23 cellular contexts compared by ENCODE assay signal in genomic region chr1:206438554-206438953, GRCh38. TPM values are rescaled to one million over a fixed set of nuclear protein-coding genes. Genes with fewer than 3 reads are reported as not detected.
DNase-seq lines count a peak whose midpoint lies in the region; ATAC-seq, FAIRE-seq and TF ChIP-seq lines count a peak whose summit lies in the region.
"Had no signal": no experiment of that assay in that cellular context is flagged by ENCODE, and none has a peak within 500 bp of the region (broad histone marks: within the 10 kb centered on the region; RNA-seq: fewer than 3 reads in every experiment).

No MANE protein-coding gene starts in this region.

- H3K36me3 ChIP-seq in cardiac muscle cell (peaks cover 16% of the 10 kb centered on the region), K562 (ENCODE audit: control insufficient read depth, insufficient read depth, low read length) (peaks cover 36% of the 10 kb centered on the region)

- no peaks in the 10 kb centered on the region for H3K4me1 Mint-ChIP-seq in effector memory CD8-positive, alpha-beta T cell (ENCODE audit: low read depth in 2 of 2)
- H3K4me1 Mint-ChIP-seq: B cell had no signal

- no peak overlapping the region for H3K27ac Mint-ChIP-seq in effector memory CD8-positive, alpha-beta T cell
- H3K27ac Mint-ChIP-seq: B cell; CD4-positive, alpha-beta T cell; CD8-positive, alpha-beta T cell had no signal

- no peaks in the 10 kb centered on the region for H3K9me3 ChIP-seq in cardiac muscle cell (ENCODE audit: low read depth)
- no peaks in the 10 kb centered on the region for H3K9me3 ChIP-seq in right cardiac atrium (ENCODE audit: control insufficient read depth, low read length)
- H3K9me3 ChIP-seq in K562 (replicated peaks; ENCODE audit: control insufficient read depth, insufficient read depth, low read depth, low read length), result no peaks in the 10 kb centered on the region
- H3K9me3 ChIP-seq: A549; BLaER1 treated with 17β-estradiol and CSF1 and Interleukin-3, amounts not matched to agents 10 nM and 100 nM; Caco-2 had no signal

- no peak for TF ChIP-seq POLR2A in K562 (conservative IDR thresholded peaks at IDR 0.05)

- POLR2A ChIA-PET in K562 (lab: Yijun Ruan, JAX), result interaction anchor here (0.6 kb wide), 1 partner anchor 18 kb away, joined by 3 read pairs; no protein-coding TSS in a partner anchor

- no peak overlapping the region for H3K4me3 ChIP-seq in cardiac muscle cell
- H3K4me3 ChIP-seq in right cardiac atrium (ENCODE audit: low read length), result no peak overlapping the region
- H3K4me3 ChIP-seq in K562, result no peak overlapping the region
- H3K4me3 ChIP-seq: A549; BLaER1 treated with 17β-estradiol and CSF1 and Interleukin-3, amounts not matched to agents 10 nM and 100 nM; GM12878 had no signal

- no peaks in the 10 kb centered on the region for H3K27me3 Mint-ChIP-seq in effector memory CD8-positive, alpha-beta T cell
- H3K27me3 Mint-ChIP-seq: B cell; CD4-positive, alpha-beta T cell had no signal

- no peak for FAIRE-seq in K562 (lab: Jason Lieb, UNC)
- FAIRE-seq: A549, D721Med, G401.6, GM12878, GM12892, GM18507 had no signal

- H2AFZ ChIP-seq in K562 (ENCODE audit: low read depth, low read length), result no peak overlapping the region

- H3K9me3 Mint-ChIP-seq in effector memory CD8-positive, alpha-beta T cell, result no peaks in the 10 kb centered on the region
- H3K9me3 Mint-ChIP-seq: CD4-positive, alpha-beta T cell; CD8-positive, alpha-beta T cell had no signal

- TF ChIP-seq CTCF in cardiac muscle cell (IDR thresholded peaks at IDR 0.05; ENCODE audit: low read depth, low read length), result no peak
- TF ChIP-seq CTCF in K562 (IDR thresholded peaks at IDR 0.05 in 2 of 3, conservative IDR thresholded peaks at IDR 0.05 in 1 of 3; ENCODE audit: insufficient read depth in 2 of 3, low read depth in 1 of 3, low read length in 3 of 3), result no peak
- TF ChIP-seq CTCF in GM10266 (IDR thresholded peaks at IDR 0.05; ENCODE audit: control insufficient read depth, insufficient read depth, low read depth, missing control alignments), result no peak

- H3K36me3 Mint-ChIP-seq in effector memory CD8-positive, alpha-beta T cell (ENCODE audit: insufficient read depth), result peaks cover 4% of the 10 kb centered on the region

- no peaks in the 10 kb centered on the region for H3K9me1 ChIP-seq in K562 (ENCODE audit: control insufficient read depth, insufficient read depth, low read length)

- in situ Hi-C loops in K562 (cut with MboI), result no loop called here

- ATAC-seq in right cardiac atrium (no peak), K562 (no peak), left lobe of liver (peak; percentile 94)
- no peak for ATAC-seq in effector memory CD8-positive, alpha-beta T cell (replicated peaks)
- ATAC-seq: A549; CD8-positive, alpha-beta T cell; GM12878 had no signal

- intact Hi-C loops in right cardiac atrium (cut with DNase I) (no loop called here), K562 (cut with micrococcal nuclease) (no loop called here)

- H3K27ac ChIP-seq in cardiac muscle cell, result peak overlapping the region; percentile 80
- H3K27ac ChIP-seq in right cardiac atrium (ENCODE audit: low read length), result no peak overlapping the region
- peak overlapping the region; percentile 6; the same call in 2 of the 3 replicates for H3K27ac ChIP-seq in K562 (ENCODE audit: extremely low read depth, low read depth, low read length)
- H3K27ac ChIP-seq: 22Rv1; A549; BLaER1 treated with 17β-estradiol and CSF1 and Interleukin-3, amounts not matched to agents 10 nM and 100 nM; C4-2B had no signal

- no peaks in the 10 kb centered on the region for H3K27me3 ChIP-seq in cardiac muscle cell
- H3K27me3 ChIP-seq in right cardiac atrium (ENCODE audit: control insufficient read depth, insufficient read depth), result no peaks in the 10 kb centered on the region
- H3K27me3 ChIP-seq in K562 (ENCODE audit: control insufficient read depth in 2 of 2, insufficient read depth in 2 of 2, low read length in 2 of 2), result no peaks in the 10 kb centered on the region
- H3K27me3 ChIP-seq: BLaER1 treated with 17β-estradiol and CSF1 and Interleukin-3, amounts not matched to agents 10 nM and 100 nM had no signal

- TF ChIP-seq RAD21 in K562 (CRISPR knock-in tag; conservative IDR thresholded peaks at IDR 0.05 in 1 of 2, IDR thresholded peaks at IDR 0.05 in 1 of 2), result no peak

- DNase-seq in cardiac muscle cell (ENCODE audit: low read depth in 1 of 2, low spot score in 1 of 2) (no peak), right cardiac atrium (no peak), K562 (ENCODE audit: extremely low read depth in 1 of 4, low spot score in 3 of 4) (no peak), left lobe of liver (ENCODE audit: low spot score) (no peak), GM10266 (ENCODE audit: extremely low spot score) (no peak)
- DNase-seq in effector memory CD8-positive, alpha-beta T cell, result no peak
- DNase-seq: AML-193; Caco-2; Calu3; CD4-positive, alpha-beta T cell; CD8-positive, alpha-beta T cell; DMS79 treated with DMSO at 0.1 percent for 48 hours; GF-D8 had no signal

- no peak overlapping the region for H3K9ac ChIP-seq in K562 (ENCODE audit: insufficient read depth in 1 of 2, low read depth in 2 of 2, low read length in 2 of 2)
- H3K9ac ChIP-seq: BLaER1 treated with 17β-estradiol and CSF1 and Interleukin-3, amounts not matched to agents 10 nM and 100 nM had no signal

- CTCF ChIA-PET in K562 (lab: Yijun Ruan, JAX; ENCODE audit: low intra/inter-chr PET ratio), result no interaction called here

- BruUV-seq in K562 (replicated peaks; lab: Mats Ljungman, UMichigan), result no TSS peak

- H4K20me1 ChIP-seq in K562 (replicated peaks; ENCODE audit: control insufficient read depth, insufficient read depth, low read length), result no peaks in the 10 kb centered on the region

- H3K4me1 ChIP-seq in cardiac muscle cell (ENCODE audit: low read depth) (peaks cover 22% of the 10 kb centered on the region), right cardiac atrium (ENCODE audit: control insufficient read depth, insufficient read depth, low read length) (no peaks in the 10 kb centered on the region), K562 (replicated peaks in 1 of 2; ENCODE audit: control insufficient read depth in 2 of 2, insufficient read depth in 2 of 2, low read length in 2 of 2) (peaks cover 5 to 17% of the 10 kb centered on the region in 2 experiments; a peak in 4 of 5 replicates)
- H3K4me1 ChIP-seq: A549 had no signal

- no peak overlapping the region for H3K4me3 Mint-ChIP-seq in effector memory CD8-positive, alpha-beta T cell
- H3K4me3 Mint-ChIP-seq: B cell; CD4-positive, alpha-beta T cell; CD8-positive, alpha-beta T cell had no signal

- no peaks in the 10 kb centered on the region for H3K79me2 ChIP-seq in K562 (ENCODE audit: control insufficient read depth, insufficient read depth, low read length)

- no peak overlapping the region; the same call in 1 of the 2 replicates for H3K4me2 ChIP-seq in K562 (ENCODE audit: insufficient read depth, low read length)
- H3K4me2 ChIP-seq: A549; BLaER1 treated with 17β-estradiol and CSF1 and Interleukin-3, amounts not matched to agents 10 nM and 100 nM had no signal

- TF ChIP-seq EP300 in K562 (IDR thresholded peaks at IDR 0.05; ENCODE audit: low read length), result no peak

TF ChIP-seq in K562, 482 proteins besides CTCF, POLR2A, EP300 and RAD21:
- TF ChIP-seq ARID2 (IDR thresholded peaks at IDR 0.05) (no peak), L3MBTL2 (IDR thresholded peaks at IDR 0.05) (no peak)
- TF ChIP-seq, protein P1, sequence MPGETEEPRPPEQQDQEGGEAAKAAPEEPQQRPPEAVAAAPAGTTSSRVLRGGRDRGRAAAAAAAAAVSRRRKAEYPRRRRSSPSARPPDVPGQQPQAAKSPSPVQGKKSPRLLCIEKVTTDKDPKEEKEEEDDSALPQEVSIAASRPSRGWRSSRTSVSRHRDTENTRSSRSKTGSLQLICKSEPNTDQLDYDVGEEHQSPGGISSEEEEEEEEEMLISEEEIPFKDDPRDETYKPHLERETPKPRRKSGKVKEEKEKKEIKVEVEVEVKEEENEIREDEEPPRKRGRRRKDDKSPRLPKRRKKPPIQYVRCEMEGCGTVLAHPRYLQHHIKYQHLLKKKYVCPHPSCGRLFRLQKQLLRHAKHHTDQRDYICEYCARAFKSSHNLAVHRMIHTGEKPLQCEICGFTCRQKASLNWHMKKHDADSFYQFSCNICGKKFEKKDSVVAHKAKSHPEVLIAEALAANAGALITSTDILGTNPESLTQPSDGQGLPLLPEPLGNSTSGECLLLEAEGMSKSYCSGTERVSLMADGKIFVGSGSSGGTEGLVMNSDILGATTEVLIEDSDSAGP (CRISPR knock-in tag; IDR thresholded peaks at IDR 0.05), result no peak

RNA-seq across cellular contexts. Expression of gene IKBKE, which starts 31.7 kb away (rescaled TPM):
- 22.8 and 24.7 TPM in 2 replicates for total RNA-seq in cardiac muscle cell
- 13.6 and 27.0 TPM in 2 replicates for polyA plus RNA-seq in cardiac muscle cell
- 1 to 10 TPM; 1.1 to 2.0 (median 1.5) TPM for total RNA-seq in right cardiac atrium
- polyA plus RNA-seq in right cardiac atrium, result 0.54 TPM
- 4.6 and 15.1 TPM in 2 replicates for total RNA-seq in K562 (2011; cell fraction: chromatin; rRNA removed; ENCODE audit: low replicate concordance)
- 3.8 and 6.3 TPM in 2 replicates for total RNA-seq in K562 (2011; cell fraction: nucleolus; rRNA removed)
- total RNA-seq in K562 (2011; cell fraction: nucleoplasm; rRNA removed), result 3.2 and 3.4 TPM in 2 replicates
- 4.6 and 6.4 TPM in 2 replicates for total RNA-seq in K562 (2014; rRNA removed)
- 1.8 and 2.3 TPM in 2 replicates for total RNA-seq in K562 (2014; rRNA removed; fragmentation: Illumina TruSeq; extraction: Trizol)
- 5.0 and 5.4 TPM in 2 replicates for total RNA-seq in K562 (2015; rRNA removed; fragmentation: Illumina TruSeq; extraction: Trizol)
- total RNA-seq in K562 (2021), result 6.1 and 6.8 TPM in 2 replicates
- 4.2 and 4.6 TPM in 2 replicates for polyA plus RNA-seq in K562 (2011; rRNA removed)
- polyA plus RNA-seq in K562 (2011; cell fraction: cytosol; rRNA removed), result 2.8 and 6.8 TPM in 2 replicates
- 9.2 and 11.6 TPM in 2 replicates for polyA plus RNA-seq in K562 (2011; cell fraction: nucleus; rRNA removed)
- 6.6 and 7.4 TPM in 2 replicates for polyA plus RNA-seq in K562 (2012)
- 3.7 and 4.9 TPM in 2 replicates for polyA plus RNA-seq in K562 (2014; fragmentation: Illumina TruSeq; extraction: Trizol)
- 1 to 10 TPM; 7.9 to 9.0 TPM for polyA plus RNA-seq in K562 (2014; fragmentation: Nextera tagmentation; extraction: Ambion mirVana)
- 4.8 and 9.1 TPM in 2 replicates for polyA plus RNA-seq in K562 (2014; rRNA removed)
- polyA minus RNA-seq in K562 (2011; rRNA and poly(A)+ RNA removed), result 3.5 and 4.0 TPM in 2 replicates
- polyA minus RNA-seq in K562 (2011; cell fraction: cytosol; rRNA and poly(A)+ RNA removed), result 2.1 and 3.5 TPM in 2 replicates
- polyA minus RNA-seq in K562 (2011; cell fraction: nucleus; rRNA and poly(A)+ RNA removed), result 6.9 and 10.1 TPM in 2 replicates
- 1.3 TPM for total RNA-seq in left lobe of liver
